ENCODE assay signal across 24 cellular contexts in the genomic region with DNA sequence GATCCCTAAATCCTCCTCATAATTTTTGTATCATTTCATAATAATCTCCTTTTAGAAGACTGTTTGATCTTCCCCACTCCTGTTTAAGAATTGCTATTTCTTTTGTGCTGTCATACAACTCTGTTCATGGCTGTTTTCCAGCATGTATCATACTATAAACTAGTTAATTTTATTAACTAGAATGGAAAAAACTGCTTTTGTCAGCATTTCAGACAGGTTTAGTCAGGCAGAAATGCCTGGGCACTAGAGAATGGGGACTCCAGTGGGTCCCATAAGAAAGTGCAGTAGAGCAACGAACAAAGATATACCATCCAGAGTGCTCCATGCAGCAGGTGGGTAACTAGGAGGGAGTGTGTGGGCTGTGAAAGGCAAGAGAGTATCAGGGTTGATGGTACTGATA.
DNase-seq lines count a peak whose midpoint lies in the region; ATAC-seq, FAIRE-seq and TF ChIP-seq lines count a peak whose summit lies in the region.
"Had no signal": no experiment of that assay in that cellular context is flagged by ENCODE, and none has a peak within 500 bp of the region (broad histone marks: within the 10 kb centered on the region; RNA-seq: fewer than 3 reads in every experiment).

No MANE protein-coding gene starts in this region.

- H2AFZ ChIP-seq in HepG2 (ENCODE audit: low read length), result no peak overlapping the region
- no peak overlapping the region for H2AFZ ChIP-seq in K562 (ENCODE audit: low read depth, low read length)

- no peak for TF ChIP-seq EP300 in HepG2 (IDR thresholded peaks at IDR 0.05; ENCODE audit: low read depth in 2 of 2, low read length in 2 of 2)
- no peak for TF ChIP-seq EP300 in HepG2 (CRISPR knock-in tag; IDR thresholded peaks at IDR 0.05; ENCODE audit: borderline replicate concordance)
- TF ChIP-seq EP300 in K562 (IDR thresholded peaks at IDR 0.05; ENCODE audit: low read length), result no peak

- H4K20me1 ChIP-seq in HepG2 (ENCODE audit: insufficient read depth, low read length) (no peaks in the 10 kb centered on the region), K562 (replicated peaks; ENCODE audit: control insufficient read depth, insufficient read depth, low read length) (no peaks in the 10 kb centered on the region)
- H4K20me1 ChIP-seq: BLaER1 had no signal

- intact Hi-C loops in HepG2 (cut with micrococcal nuclease; ENCODE audit: unreplicated experiment), result no loop called here
- intact Hi-C loops in right lobe of liver (cut with DNase I), result no loop called here
- intact Hi-C loops in K562 (cut with micrococcal nuclease), result no loop called here

- DNase-seq in HepG2 (ENCODE audit: low spot score) (no peak), right lobe of liver (no peak), K562 (ENCODE audit: extremely low read depth in 1 of 4, low spot score in 3 of 4) (no peak), T1000 (lab: John Stamatoyannopoulos, UW) (no peak)
- DNase-seq in central memory CD4-positive, alpha-beta T cell, result no peak
- DNase-seq: ACHN; BE2C; C1 segment of cervical spinal cord; CD4-positive, alpha-beta memory T cell; CD4-positive, CD25-positive, alpha-beta regulatory T cell; CD8-positive, alpha-beta memory T cell; COR-L47; DMS 273 treated with DMSO at 0.1 percent for 48 hours; DMS153; DMS53; DMS79; DND-41; EL; GDM1 had no signal

- POLR2A ChIA-PET in HepG2 (lab: Yijun Ruan, JAX), result no interaction called here
- POLR2A ChIA-PET in K562 (lab: Yijun Ruan, JAX), result no interaction called here

- H3K9me1 ChIP-seq in K562 (ENCODE audit: control insufficient read depth, insufficient read depth, low read length), result no peaks in the 10 kb centered on the region

- H3K4me1 ChIP-seq in HepG2 (ENCODE audit: insufficient read depth, low read length) (peaks cover 14% of the 10 kb centered on the region), right lobe of liver (no peaks in the 10 kb centered on the region), K562 (replicated peaks in 1 of 2; ENCODE audit: control insufficient read depth in 2 of 2, insufficient read depth in 2 of 2, low read length in 2 of 2) (no peaks in the 10 kb centered on the region)
- H3K4me1 ChIP-seq: BLaER1 had no signal

- ATAC-seq in HepG2, result no peak
- no peak for ATAC-seq in right lobe of liver
- no peak for ATAC-seq in K562
- ATAC-seq: GM12878 had no signal

- H3K27me3 ChIP-seq in HepG2 (ENCODE audit: control insufficient read depth in 1 of 2, insufficient read depth in 2 of 2, low read length in 2 of 2) (no peaks in the 10 kb centered on the region), right lobe of liver (no peaks in the 10 kb centered on the region), K562 (ENCODE audit: control insufficient read depth in 2 of 2, insufficient read depth in 2 of 2, low read length in 2 of 2) (no peaks in the 10 kb centered on the region)
- H3K27me3 ChIP-seq: BLaER1 had no signal

- H3K9me3 ChIP-seq in HepG2 (ENCODE audit: low read length) (no peaks in the 10 kb centered on the region), right lobe of liver (no peaks in the 10 kb centered on the region), K562 (replicated peaks; ENCODE audit: control insufficient read depth, insufficient read depth, low read depth, low read length) (no peaks in the 10 kb centered on the region)
- H3K9me3 ChIP-seq: BE2C, BLaER1 had no signal

- H3K36me3 ChIP-seq in HepG2 (replicated peaks in 1 of 2; ENCODE audit: control insufficient read depth in 1 of 2, insufficient read depth in 2 of 2, low read length in 2 of 2), result no peaks in the 10 kb centered on the region
- H3K36me3 ChIP-seq in right lobe of liver, result no peaks in the 10 kb centered on the region
- no peaks in the 10 kb centered on the region for H3K36me3 ChIP-seq in K562 (ENCODE audit: control insufficient read depth, insufficient read depth, low read length)
- H3K36me3 ChIP-seq: BE2C, BLaER1 had no signal

- 4% methylated on average over 1 of the region's 1 CpG for WGBS in HepG2 (ENCODE audit: low lambda C conversion rate)
- 47% methylated on average over 1 of the region's 1 CpG for WGBS in right lobe of liver (ENCODE audit: insufficient coverage, low coverage, low lambda C conversion rate, missing lambda C conversion rate)
- WGBS in K562 (ENCODE audit: insufficient coverage, low coverage, missing lambda C conversion rate), result 0% methylated on average over 1 of the region's 1 CpG

- H3K4me3 ChIP-seq in HepG2 (replicated peaks in 1 of 3; ENCODE audit: insufficient read depth in 1 of 3, low read depth in 2 of 3, low read length in 3 of 3), result no peak overlapping the region
- no peak overlapping the region for H3K4me3 ChIP-seq in right lobe of liver
- no peak overlapping the region for H3K4me3 ChIP-seq in K562
- H3K4me3 ChIP-seq: BLaER1, GM12878 had no signal

- no peak for TF ChIP-seq CTCF in HepG2 (CRISPR knock-in tag; IDR thresholded peaks at IDR 0.05)
- no peak for TF ChIP-seq CTCF in right lobe of liver (IDR thresholded peaks at IDR 0.05)
- TF ChIP-seq CTCF in K562 (IDR thresholded peaks at IDR 0.05 in 2 of 3, conservative IDR thresholded peaks at IDR 0.05 in 1 of 3; ENCODE audit: insufficient read depth in 2 of 3, low read depth in 1 of 3, low read length in 3 of 3), result no peak

- no peak for TF ChIP-seq POLR2A in HepG2 (IDR thresholded peaks at IDR 0.05; ENCODE audit: insufficient read depth in 1 of 2, low read depth in 2 of 2, low read length in 2 of 2)
- no peak for TF ChIP-seq POLR2A in right lobe of liver (IDR thresholded peaks at IDR 0.05)
- no peak for TF ChIP-seq POLR2A in K562 (conservative IDR thresholded peaks at IDR 0.05)

- H3K4me2 ChIP-seq in HepG2 (ENCODE audit: low read depth, low read length) (no peak overlapping the region), K562 (ENCODE audit: insufficient read depth, low read length) (no peak overlapping the region)
- H3K4me2 ChIP-seq: BLaER1 had no signal

- BruUV-seq in HepG2 (replicated peaks; lab: Mats Ljungman, UMichigan), result no TSS peak
- BruUV-seq in K562 (replicated peaks; lab: Mats Ljungman, UMichigan), result no TSS peak

- TF ChIP-seq RAD21 in HepG2 (CRISPR knock-in tag; IDR thresholded peaks at IDR 0.05), result no peak
- no peak for TF ChIP-seq RAD21 in K562 (CRISPR knock-in tag; conservative IDR thresholded peaks at IDR 0.05 in 1 of 2, IDR thresholded peaks at IDR 0.05 in 1 of 2)

- H3K79me2 ChIP-seq in HepG2 (ENCODE audit: insufficient read depth, low read length), result no peaks in the 10 kb centered on the region
- no peaks in the 10 kb centered on the region for H3K79me2 ChIP-seq in K562 (ENCODE audit: control insufficient read depth, insufficient read depth, low read length)

- FAIRE-seq in HepG2 (lab: Jason Lieb, UNC) (no peak), K562 (lab: Jason Lieb, UNC) (no peak)
- FAIRE-seq: GM12878, GM12892, GM18507 had no signal

- H3K27ac ChIP-seq in HepG2 (ENCODE audit: extremely low read length, insufficient read depth, low read length), result no peak overlapping the region
- H3K27ac ChIP-seq in right lobe of liver, result no peak overlapping the region
- H3K27ac ChIP-seq in K562 (ENCODE audit: extremely low read depth, low read depth, low read length), result no peak overlapping the region
- H3K27ac ChIP-seq: 22Rv1, BLaER1 had no signal

- CTCF ChIA-PET in HepG2 (lab: Yijun Ruan, JAX; ENCODE audit: low intra/inter-chr PET ratio, low total read pairs), result no interaction called here
- CTCF ChIA-PET in K562 (lab: Yijun Ruan, JAX; ENCODE audit: low intra/inter-chr PET ratio), result no interaction called here

- H3K9ac ChIP-seq in HepG2 (ENCODE audit: insufficient read depth, low read depth, low read length) (no peak overlapping the region), K562 (ENCODE audit: insufficient read depth in 1 of 2, low read depth in 2 of 2, low read length in 2 of 2) (no peak overlapping the region)
- H3K9ac ChIP-seq: BLaER1 had no signal

- in situ Hi-C loops in HepG2 (cut with HindIII; ENCODE audit: extremely low pct_ligation_motif_present, low pct_unique_long_range_greater_than_20kb), result no loop called here
- in situ Hi-C loops in K562 (cut with MboI), result no loop called here

TF ChIP-seq in HepG2, 621 proteins besides CTCF, POLR2A, EP300 and RAD21 (continues in another document):
- TF ChIP-seq ZNF703 (CRISPR knock-in tag; IDR thresholded peaks at IDR 0.05; ENCODE audit: borderline replicate concordance), result no peak
- no peak for TF ChIP-seq RFXAP (CRISPR knock-in tag; IDR thresholded peaks at IDR 0.05; ENCODE audit: borderline replicate concordance)
- TF ChIP-seq, protein P1, sequence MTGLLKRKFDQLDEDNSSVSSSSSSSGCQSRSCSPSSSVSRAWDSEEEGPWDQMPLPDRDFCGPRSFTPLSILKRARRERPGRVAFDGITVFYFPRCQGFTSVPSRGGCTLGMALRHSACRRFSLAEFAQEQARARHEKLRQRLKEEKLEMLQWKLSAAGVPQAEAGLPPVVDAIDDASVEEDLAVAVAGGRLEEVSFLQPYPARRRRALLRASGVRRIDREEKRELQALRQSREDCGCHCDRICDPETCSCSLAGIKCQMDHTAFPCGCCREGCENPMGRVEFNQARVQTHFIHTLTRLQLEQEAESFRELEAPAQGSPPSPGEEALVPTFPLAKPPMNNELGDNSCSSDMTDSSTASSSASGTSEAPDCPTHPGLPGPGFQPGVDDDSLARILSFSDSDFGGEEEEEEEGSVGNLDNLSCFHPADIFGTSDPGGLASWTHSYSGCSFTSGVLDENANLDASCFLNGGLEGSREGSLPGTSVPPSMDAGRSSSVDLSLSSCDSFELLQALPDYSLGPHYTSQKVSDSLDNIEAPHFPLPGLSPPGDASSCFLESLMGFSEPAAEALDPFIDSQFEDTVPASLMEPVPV (CRISPR knock-in tag; IDR thresholded peaks at IDR 0.05), result no peak
- no peak for TF ChIP-seq ZNF788 (CRISPR knock-in tag; IDR thresholded peaks at IDR 0.05; ENCODE audit: borderline replicate concordance)
- TF ChIP-seq GATAD1 (CRISPR knock-in tag; IDR thresholded peaks at IDR 0.05), result no peak

TF ChIP-seq in K562, 482 proteins besides CTCF, POLR2A, EP300 and RAD21:
- TF ChIP-seq ZNF165 (CRISPR knock-in tag; IDR thresholded peaks at IDR 0.05; ENCODE audit: borderline replicate concordance), result no peak
- TF ChIP-seq MAFF (IDR thresholded peaks at IDR 0.05; ENCODE audit: low read length), result 0 out of 2 replicates have a peak, but pooled peaks have one; percentile 7

Comparison
In these comparisons a context has a peak if more than half of its experiments do, and no peak if none do; other contexts are left out.
1. Of the 241 proteins assayed by ChIP-seq in both HepG2 and K562: peak only in HepG2: MAFK; only in K562: none; in both: MAFF; in neither: 239.